Comparison of ENCODE assay signal across 7 cellular contexts in the genomic region with DNA sequence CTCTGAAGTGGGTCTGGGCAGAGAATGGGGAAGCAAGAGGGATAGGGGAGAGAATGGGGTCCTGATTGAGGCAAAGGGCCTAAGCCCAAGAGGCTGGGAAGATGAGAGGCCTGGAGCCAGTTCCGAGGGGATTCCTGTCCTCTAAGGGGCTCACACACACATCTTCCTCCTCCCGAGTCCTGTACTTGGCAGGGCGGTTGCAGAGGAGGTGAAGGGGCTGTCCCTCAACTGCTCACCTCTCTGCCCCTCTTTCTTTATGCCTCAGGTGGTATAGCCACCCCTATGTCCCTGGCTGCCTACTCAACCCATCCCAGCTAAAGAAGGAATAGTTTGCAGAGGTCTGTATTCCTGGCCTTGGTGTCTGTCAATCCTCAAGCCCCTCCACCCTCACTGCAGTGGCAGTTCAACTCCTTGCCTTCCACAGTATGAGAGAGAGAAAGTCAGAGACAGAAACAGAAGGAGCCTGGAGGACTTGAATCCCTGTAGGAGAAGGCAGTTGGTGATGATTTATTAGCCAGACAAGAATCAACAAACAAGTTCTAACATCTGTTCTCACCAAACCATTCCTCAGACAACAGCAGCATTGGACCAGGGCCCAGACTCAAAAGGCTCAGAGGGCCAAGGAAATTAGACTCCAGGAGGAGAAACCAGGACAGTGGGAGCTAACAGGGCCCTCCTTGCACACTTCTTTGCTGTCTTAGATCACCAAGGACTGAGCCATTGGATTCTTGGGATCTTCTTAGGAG. TPM values are rescaled to one million over a fixed set of nuclear protein-coding genes. Genes with fewer than 3 reads are reported as not detected.
DNase-seq lines count a peak whose midpoint lies in the region; ATAC-seq and TF ChIP-seq lines count a peak whose summit lies in the region.
"Had no signal": no experiment of that assay in that cellular context is flagged by ENCODE, and none has a peak within 500 bp of the region (broad histone marks: within the 10 kb centered on the region; RNA-seq: fewer than 3 reads in every experiment).

No MANE protein-coding gene starts in this region.

- ATAC-seq in right cardiac atrium: peak; percentile 9 to 29
- no peak for ATAC-seq in GM18867 (IDR thresholded peaks at IDR 0.05; ENCODE audit: unreplicated experiment)
- ATAC-seq: Panc1 had no signal

- TF ChIP-seq CTCF in AG09309 (IDR thresholded peaks at IDR 0.05; ENCODE audit: control insufficient read depth, insufficient read depth, low read depth, low read length, missing control alignments): no peak

- WGBS in right cardiac atrium: 83% methylated on average over 3 of the region's 3 CpGs

- H3K4me3 ChIP-seq in AG09309 (ENCODE audit: control insufficient read depth, low read depth, low read length) (no peak overlapping the region), right cardiac atrium (ENCODE audit: low read length) (no peak overlapping the region)

- DNase-seq in AG09309 (ENCODE audit: low read depth) (peak; percentile 89), NCI-H82 treated with DMSO at 0.1 percent for 48 hours (lab: John Stamatoyannopoulos, UW; ENCODE audit: unreplicated experiment) (peak; percentile 45), right cardiac atrium (peak; percentile 49 to 84 (median 74)), iPS-NIHi11 (ENCODE audit: low spot score) (no peak), NCI-H1048 (lab: John Stamatoyannopoulos, UW) (no peak)

- intact Hi-C loops in right cardiac atrium (cut with DNase I): no loop called here

- H3K27me3 ChIP-seq in right cardiac atrium (ENCODE audit: control insufficient read depth, insufficient read depth): no peaks in the 10 kb centered on the region

- no peak overlapping the region for H3K27ac ChIP-seq in right cardiac atrium (ENCODE audit: low read length)

- no peaks in the 10 kb centered on the region for H3K9me3 ChIP-seq in right cardiac atrium (ENCODE audit: control insufficient read depth, low read length)

- H3K4me1 ChIP-seq in right cardiac atrium (ENCODE audit: control insufficient read depth, insufficient read depth, low read length): no peaks in the 10 kb centered on the region

RNA-seq across cellular contexts. Expression of gene SH2D2A, which starts 10.7 kb away (rescaled TPM):
- total RNA-seq in right cardiac atrium: 1 to 10 TPM in 3 of 4 donors, under 1 TPM in 1; 0.93 to 6.3 (median 2.2) TPM
- polyA plus RNA-seq in right cardiac atrium: 2.0 TPM

RNA-seq across cellular contexts. Expression of gene PRCC, which starts 38.6 kb away (rescaled TPM):
- 10 to 100 TPM; 36.3 to 47.1 (median 44.1) TPM for total RNA-seq in right cardiac atrium
- 36.0 TPM for polyA plus RNA-seq in right cardiac atrium

RNA-seq across cellular contexts. Expression of gene INSRR, which starts 53.0 kb away (rescaled TPM):
- total RNA-seq in right cardiac atrium: under 1 TPM; 0.03 to 0.06 (median 0.06) TPM
- 0.07 TPM for polyA plus RNA-seq in right cardiac atrium

RNA-seq across cellular contexts. Expression of gene HDGF, which starts 54.5 kb away (rescaled TPM):
- total RNA-seq in right cardiac atrium: 100 to 1,000 TPM; 148 to 171 (median 162) TPM
- 124 TPM for polyA plus RNA-seq in right cardiac atrium

RNA-seq across cellular contexts. Expression of gene NTRK1, which starts 54.7 kb away (rescaled TPM):
- total RNA-seq in right cardiac atrium: 1 to 10 TPM; 1.3 to 4.2 (median 1.5) TPM
- 1.1 TPM for polyA plus RNA-seq in right cardiac atrium

Comparison
In these comparisons a context has a peak if more than half of its experiments do, and no peak if none do; other contexts are left out.
1. DNase-seq: peak in AG09309 (single experiment), NCI-H82 treated with DMSO at 0.1 percent for 48 hours (single experiment) and right cardiac atrium (3 of 3); none in iPS-NIHi11 (single experiment) and NCI-H1048 (single experiment).